1 cellular context compared by ENCODE assay signal in the genomic region with DNA sequence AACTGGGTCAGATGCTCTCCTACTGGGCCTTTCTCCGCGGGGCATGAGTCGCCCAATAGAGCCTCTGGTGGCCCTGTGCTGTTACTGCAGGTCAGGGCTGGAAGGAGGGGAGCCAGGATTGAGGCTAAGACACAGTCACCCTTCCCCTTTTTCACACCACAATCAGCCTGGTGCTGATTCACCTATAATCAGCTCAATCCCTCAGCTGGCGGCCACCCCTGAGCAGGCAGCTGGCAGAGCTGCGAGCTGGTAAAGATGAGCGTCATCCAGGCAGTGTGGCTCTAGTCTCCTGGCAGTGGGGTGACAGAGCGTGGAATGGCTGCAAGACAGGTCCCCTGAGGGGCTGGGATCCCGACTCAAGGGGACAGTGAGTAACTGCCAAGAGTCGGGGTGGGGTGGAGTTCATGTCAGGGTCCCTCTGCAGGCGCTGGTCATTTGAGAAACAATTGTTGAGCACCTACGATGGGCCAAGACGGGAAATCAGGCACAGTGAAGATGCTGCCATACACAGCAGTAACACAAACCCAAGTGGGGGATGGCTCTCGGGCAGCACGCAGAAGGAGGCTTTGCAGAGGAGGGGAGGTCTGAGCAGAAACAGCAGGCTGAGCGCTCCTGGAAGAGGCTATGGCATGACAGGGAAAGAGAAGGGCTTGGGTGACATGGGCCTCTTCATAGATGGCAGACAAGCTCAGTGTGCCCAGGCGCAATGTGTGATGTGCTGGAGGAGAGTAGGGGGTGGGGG.
TF ChIP-seq lines count a peak whose summit lies in the region.

No MANE protein-coding gene starts in this region.

TF ChIP-seq in K562, 482 proteins besides CTCF, POLR2A, EP300 and RAD21 (continued from another document and continues in another):
- no peak for TF ChIP-seq ZNF449 (CRISPR knock-in tag; IDR thresholded peaks at IDR 0.05)
- peak; percentile 45 for TF ChIP-seq MAX (CRISPR knock-in tag; IDR thresholded peaks at IDR 0.05)
- TF ChIP-seq CHD4 (IDR thresholded peaks at IDR 0.05; ENCODE audit: insufficient read depth, insufficient replicate concordance, low read depth, low read length, poor library complexity, severe bottlenecking): no peak
- no peak for TF ChIP-seq ZFP1 (CRISPR knock-in tag; IDR thresholded peaks at IDR 0.05)
- TF ChIP-seq ILK (tag; IDR thresholded peaks at IDR 0.05; ENCODE audit: borderline replicate concordance, low read depth): no peak
- no peak for TF ChIP-seq ERF (CRISPR knock-in tag; IDR thresholded peaks at IDR 0.05)
- TF ChIP-seq ZNF197 (CRISPR knock-in tag; IDR thresholded peaks at IDR 0.05; ENCODE audit: low read depth): no peak
- TF ChIP-seq ZFX (CRISPR knock-in tag; IDR thresholded peaks at IDR 0.05): no peak
- no peak for TF ChIP-seq NUFIP1 (IDR thresholded peaks at IDR 0.05; ENCODE audit: partially characterized antibody)
- no peak for TF ChIP-seq BDP1 (IDR thresholded peaks at IDR 0.05; ENCODE audit: insufficient read depth, insufficient read length)
- no peak for TF ChIP-seq ZNF561 (CRISPR knock-in tag; conservative IDR thresholded peaks at IDR 0.05)
- TF ChIP-seq NR4A1 (CRISPR knock-in tag; IDR thresholded peaks at IDR 0.05): no peak
- no peak for TF ChIP-seq NR4A1 (tag; IDR thresholded peaks at IDR 0.05)
- TF ChIP-seq PURB (CRISPR knock-in tag; IDR thresholded peaks at IDR 0.05; ENCODE audit: low read depth): no peak
- no peak for TF ChIP-seq ETS2 (tag; IDR thresholded peaks at IDR 0.05; ENCODE audit: borderline replicate concordance, poor library complexity, severe bottlenecking)
- TF ChIP-seq, protein P1, sequence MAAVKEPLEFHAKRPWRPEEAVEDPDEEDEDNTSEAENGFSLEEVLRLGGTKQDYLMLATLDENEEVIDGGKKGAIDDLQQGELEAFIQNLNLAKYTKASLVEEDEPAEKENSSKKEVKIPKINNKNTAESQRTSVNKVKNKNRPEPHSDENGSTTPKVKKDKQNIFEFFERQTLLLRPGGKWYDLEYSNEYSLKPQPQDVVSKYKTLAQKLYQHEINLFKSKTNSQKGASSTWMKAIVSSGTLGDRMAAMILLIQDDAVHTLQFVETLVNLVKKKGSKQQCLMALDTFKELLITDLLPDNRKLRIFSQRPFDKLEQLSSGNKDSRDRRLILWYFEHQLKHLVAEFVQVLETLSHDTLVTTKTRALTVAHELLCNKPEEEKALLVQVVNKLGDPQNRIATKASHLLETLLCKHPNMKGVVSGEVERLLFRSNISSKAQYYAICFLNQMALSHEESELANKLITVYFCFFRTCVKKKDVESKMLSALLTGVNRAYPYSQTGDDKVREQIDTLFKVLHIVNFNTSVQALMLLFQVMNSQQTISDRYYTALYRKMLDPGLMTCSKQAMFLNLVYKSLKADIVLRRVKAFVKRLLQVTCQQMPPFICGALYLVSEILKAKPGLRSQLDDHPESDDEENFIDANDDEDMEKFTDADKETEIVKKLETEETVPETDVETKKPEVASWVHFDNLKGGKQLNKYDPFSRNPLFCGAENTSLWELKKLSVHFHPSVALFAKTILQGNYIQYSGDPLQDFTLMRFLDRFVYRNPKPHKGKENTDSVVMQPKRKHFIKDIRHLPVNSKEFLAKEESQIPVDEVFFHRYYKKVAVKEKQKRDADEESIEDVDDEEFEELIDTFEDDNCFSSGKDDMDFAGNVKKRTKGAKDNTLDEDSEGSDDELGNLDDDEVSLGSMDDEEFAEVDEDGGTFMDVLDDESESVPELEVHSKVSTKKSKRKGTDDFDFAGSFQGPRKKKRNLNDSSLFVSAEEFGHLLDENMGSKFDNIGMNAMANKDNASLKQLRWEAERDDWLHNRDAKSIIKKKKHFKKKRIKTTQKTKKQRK (IDR thresholded peaks at IDR 0.05; ENCODE audit: borderline replicate concordance, low read depth, low read length): no peak
- no peak for TF ChIP-seq HSF4 (CRISPR knock-in tag; IDR thresholded peaks at IDR 0.05; ENCODE audit: borderline replicate concordance)
- no peak for TF ChIP-seq PRDM10 (IDR thresholded peaks at IDR 0.05; ENCODE audit: partially characterized antibody)
- TF ChIP-seq ZBTB2 (IDR thresholded peaks at IDR 0.05): no peak
- no peak for TF ChIP-seq ZC3H8 (IDR thresholded peaks at IDR 0.05)
- TF ChIP-seq CC2D1A (IDR thresholded peaks at IDR 0.05): no peak
- TF ChIP-seq TAL1 (IDR thresholded peaks at IDR 0.05): no peak
- TF ChIP-seq SMAD3 (CRISPR knock-in tag; conservative IDR thresholded peaks at IDR 0.05): no peak
- no peak for TF ChIP-seq ZSCAN32 (CRISPR knock-in tag; IDR thresholded peaks at IDR 0.05)
- TF ChIP-seq ZKSCAN3 (CRISPR knock-in tag; IDR thresholded peaks at IDR 0.05): no peak
- TF ChIP-seq FOXP4 (CRISPR knock-in tag; IDR thresholded peaks at IDR 0.05; ENCODE audit: borderline replicate concordance): no peak
- no peak for TF ChIP-seq USF1 (CRISPR knock-in tag; IDR thresholded peaks at IDR 0.05)
- TF ChIP-seq, protein P2, sequence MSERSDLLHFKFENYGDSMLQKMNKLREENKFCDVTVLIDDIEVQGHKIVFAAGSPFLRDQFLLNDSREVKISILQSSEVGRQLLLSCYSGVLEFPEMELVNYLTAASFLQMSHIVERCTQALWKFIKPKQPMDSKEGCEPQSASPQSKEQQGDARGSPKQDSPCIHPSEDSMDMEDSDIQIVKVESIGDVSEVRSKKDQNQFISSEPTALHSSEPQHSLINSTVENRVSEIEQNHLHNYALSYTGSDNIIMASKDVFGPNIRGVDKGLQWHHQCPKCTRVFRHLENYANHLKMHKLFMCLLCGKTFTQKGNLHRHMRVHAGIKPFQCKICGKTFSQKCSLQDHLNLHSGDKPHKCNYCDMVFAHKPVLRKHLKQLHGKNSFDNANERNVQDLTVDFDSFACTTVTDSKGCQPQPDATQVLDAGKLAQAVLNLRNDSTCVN (CRISPR knock-in tag; IDR thresholded peaks at IDR 0.05): no peak
- peak; percentile 62; the same call in 1 of the 2 replicates for TF ChIP-seq DEAF1 (CRISPR knock-in tag; IDR thresholded peaks at IDR 0.05)
- TF ChIP-seq PHF21A (IDR thresholded peaks at IDR 0.05; ENCODE audit: borderline replicate concordance, low read depth): no peak
- TF ChIP-seq POLR2AphosphoS2 (IDR thresholded peaks at IDR 0.05; ENCODE audit: low read length): no peak
- TF ChIP-seq HNRNPH1 (optimal IDR thresholded peaks at IDR 0.05; ENCODE audit: low read depth, low read length): no peak
- no peak for TF ChIP-seq ZNF766 (CRISPR knock-in tag; conservative IDR thresholded peaks at IDR 0.05)
- TF ChIP-seq ZNF408 (CRISPR knock-in tag; IDR thresholded peaks at IDR 0.05; ENCODE audit: low read depth): no peak
- no peak for TF ChIP-seq BCL6 (CRISPR knock-in tag; IDR thresholded peaks at IDR 0.05)
- no peak for TF ChIP-seq CBX5 (IDR thresholded peaks at IDR 0.05; ENCODE audit: borderline replicate concordance, low read depth)
- no peak for TF ChIP-seq KLF6 (CRISPR knock-in tag; IDR thresholded peaks at IDR 0.05; ENCODE audit: borderline replicate concordance)
